28 cellular contexts compared by ENCODE assay signal in the genomic region with DNA sequence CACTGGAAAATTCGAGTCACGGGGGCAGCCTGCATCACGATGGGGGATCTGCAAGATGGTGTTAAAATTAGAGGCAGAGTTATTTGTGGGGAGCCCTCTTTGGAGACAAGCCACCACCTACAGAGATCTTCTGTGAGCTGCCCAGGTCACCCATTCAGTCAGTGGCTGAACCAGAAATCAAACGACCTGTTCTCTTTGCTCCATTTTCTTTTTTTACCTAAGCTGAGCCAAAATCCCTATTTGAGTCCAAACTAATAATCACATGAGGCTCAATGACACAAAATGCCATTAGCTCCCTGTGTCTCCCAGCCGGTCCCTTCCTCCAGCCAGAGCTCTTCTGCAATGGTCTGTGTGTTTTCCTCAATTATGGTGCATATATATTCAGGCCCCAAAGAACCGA.
"Had no signal": no experiment of that assay in that cellular context is flagged by ENCODE, and none has a peak within 500 bp of the region (broad histone marks: within the 10 kb centered on the region; RNA-seq: fewer than 3 reads in every experiment).

No MANE protein-coding gene starts in this region.

- H3K36me3 Mint-ChIP-seq: natural killer cell; neural progenitor cell; stimulated activated effector memory CD8-positive, alpha-beta T cell treated with anti-CD3 and anti-CD28 coated beads, Interleukin-12 subunit alpha, Interleukin-12 subunit beta, amount 100 ng/mL, for 72 hours; stimulated activated naive B cell treated with anti-CD40 and anti-IgM and Interleukin-4, amounts not matched to agents 10 μg/mL and 1 μg/mL and 100 μg/mL, for 72 hours had no signal

- H3K4me1 Mint-ChIP-seq: natural killer cell; nephron; neural progenitor cell; stimulated activated effector memory CD8-positive, alpha-beta T cell treated with anti-CD3 and anti-CD28 coated beads, Interleukin-12 subunit alpha, Interleukin-12 subunit beta, amount 100 ng/mL, for 72 hours; stimulated activated naive B cell treated with anti-CD40 and anti-IgM and Interleukin-4, amounts not matched to agents 10 μg/mL and 1 μg/mL and 100 μg/mL, for 72 hours had no signal

- H3K36me3 ChIP-seq: neural progenitor cell, ovary, right lobe of liver, sigmoid colon, stomach, thoracic aorta, thyroid gland, tibial nerve, upper lobe of left lung, vagina had no signal

- H3K4me3 Mint-ChIP-seq: natural killer cell; nephron; neural progenitor cell; stimulated activated effector memory CD8-positive, alpha-beta T cell treated with anti-CD3 and anti-CD28 coated beads, Interleukin-12 subunit alpha, Interleukin-12 subunit beta, amount 100 ng/mL, for 72 hours; stimulated activated naive B cell treated with anti-CD40 and anti-IgM and Interleukin-4, amounts not matched to agents 10 μg/mL and 1 μg/mL and 100 μg/mL, for 72 hours; stimulated activated naive CD8-positive, alpha-beta T cell treated with anti-CD3 and anti-CD28 coated beads, Interleukin-15, Interleukin-2, amounts not matched to agents 100 ng/mL and 50 ng/mL, for 24 hours had no signal

- H3K9me3 ChIP-seq: ovary, psoas muscle, right lobe of liver, sigmoid colon, stomach, thoracic aorta, thyroid gland, tibial nerve, upper lobe of left lung, vagina had no signal

- H3K27ac ChIP-seq: neural progenitor cell, ovary, parathyroid adenoma, psoas muscle, right lobe of liver, sigmoid colon, stomach, thoracic aorta, thyroid gland, tibial nerve, upper lobe of left lung, vagina had no signal

- H3K4me1 ChIP-seq: neural progenitor cell, parathyroid adenoma, psoas muscle, right lobe of liver, sigmoid colon, stomach, thyroid gland, tibial nerve, upper lobe of left lung, vagina had no signal

- H3K9me3 Mint-ChIP-seq: natural killer cell; neural progenitor cell; stimulated activated effector memory CD8-positive, alpha-beta T cell treated with anti-CD3 and anti-CD28 coated beads, Interleukin-12 subunit alpha, Interleukin-12 subunit beta, amount 100 ng/mL, for 72 hours; stimulated activated naive CD8-positive, alpha-beta T cell treated with anti-CD3 and anti-CD28 coated beads, Interleukin-15, Interleukin-2, amounts not matched to agents 100 ng/mL and 50 ng/mL, for 24 hours had no signal

- DNase-seq: natural killer cell; occipital lobe; ovary; posterior cingulate gyrus; psoas muscle; right cardiac atrium; right lobe of liver; sigmoid colon; small intestine; stimulated activated CD4-positive, alpha-beta T cell treated with anti-CD3 and anti-CD28 coated beads, Interleukin-15, amount 100 ng/mL, for 24 hours; stimulated activated CD4-positive, alpha-beta T cell treated with anti-CD3 and anti-CD28 coated beads, Interleukin-2, amount 100 ng/mL, for 24 hours; stimulated activated CD4-positive, alpha-beta T cell treated with anti-CD3 and anti-CD28 coated beads, Interleukin-2, amount 100 ng/mL, for 48 hours; stimulated activated CD4-positive, alpha-beta T cell treated with anti-CD3 and anti-CD28 coated beads, Interleukin-4, amount 100 ng/mL, for 24 hours; stimulated activated naive B cell treated with anti-CD40 and anti-IgM and Interleukin-4, amounts not matched to agents 10 μg/mL and 1 μg/mL and 100 μg/mL, for 72 hours; stimulated activated naive CD4-positive, alpha-beta T cell treated with Interleukin-2 at 50 U/mL for 16 hours; stomach; thyroid gland; trophoblast cell; upper lobe of left lung had no signal

- H3K27me3 Mint-ChIP-seq: stimulated activated naive B cell treated with anti-CD40 and anti-IgM and Interleukin-4, amounts not matched to agents 10 μg/mL and 1 μg/mL and 100 μg/mL, for 72 hours had no signal

- H3K4me3 ChIP-seq: neural progenitor cell, ovary, psoas muscle, right lobe of liver, sigmoid colon, stomach, thoracic aorta, thyroid gland, tibial nerve, upper lobe of left lung, vagina had no signal

- ATAC-seq: natural killer cell; psoas muscle; right cardiac atrium; right lobe of liver; stimulated activated naive B cell treated with anti-CD40 and anti-IgM and Interleukin-4, amounts not matched to agents 10 μg/mL and 1 μg/mL and 100 μg/mL, for 72 hours had no signal

- H3K27me3 ChIP-seq: neural progenitor cell, ovary, right lobe of liver, sigmoid colon, stomach, thyroid gland, tibial nerve, upper lobe of left lung, vagina had no signal

- H3K27ac Mint-ChIP-seq: natural killer cell; neural progenitor cell; progenitor cell of endocrine pancreas; stimulated activated effector memory CD8-positive, alpha-beta T cell treated with anti-CD3 and anti-CD28 coated beads, Interleukin-12 subunit alpha, Interleukin-12 subunit beta, amount 100 ng/mL, for 72 hours; stimulated activated naive B cell treated with anti-CD40 and anti-IgM and Interleukin-4, amounts not matched to agents 10 μg/mL and 1 μg/mL and 100 μg/mL, for 72 hours; stimulated activated naive CD8-positive, alpha-beta T cell treated with anti-CD3 and anti-CD28 coated beads, Interleukin-15, Interleukin-2, amounts not matched to agents 100 ng/mL and 50 ng/mL, for 24 hours had no signal
